In genomic region chr10:113920819-113921345, GRCh38 we compare ENCODE assay signal across 23 cellular contexts.
DNase-seq lines count a peak whose midpoint lies in the region; ATAC-seq, FAIRE-seq and TF ChIP-seq lines count a peak whose summit lies in the region.
"Had no signal": no experiment of that assay in that cellular context is flagged by ENCODE, and none has a peak within 500 bp of the region (broad histone marks: within the 10 kb centered on the region; RNA-seq: fewer than 3 reads in every experiment).

No MANE protein-coding gene starts in this region.

- TF ChIP-seq EP300 in HepG2 (IDR thresholded peaks at IDR 0.05; ENCODE audit: low read depth in 2 of 2, low read length in 2 of 2), result no peak
- no peak for TF ChIP-seq EP300 in HepG2 (CRISPR knock-in tag; IDR thresholded peaks at IDR 0.05; ENCODE audit: borderline replicate concordance)

- H3K9ac ChIP-seq in HepG2 (ENCODE audit: insufficient read depth, low read depth, low read length) (no peak overlapping the region), adipocyte (ENCODE audit: low read length) (no peak overlapping the region)

- H3K4me1 ChIP-seq in right lobe of liver (peaks cover 0 to 3% (median 2%) of the 10 kb centered on the region in 4 donors), HepG2 (ENCODE audit: insufficient read depth, low read length) (no peaks in the 10 kb centered on the region), adipocyte (ENCODE audit: control insufficient read depth, insufficient read depth, low read length) (no peaks in the 10 kb centered on the region)
- H3K4me1 ChIP-seq: BE2C, Caco-2, SJCRH30 had no signal

- no peak for TF ChIP-seq POLR2A in right lobe of liver (IDR thresholded peaks at IDR 0.05)
- no peak for TF ChIP-seq POLR2A in HepG2 (IDR thresholded peaks at IDR 0.05; ENCODE audit: insufficient read depth in 1 of 2, low read depth in 2 of 2, low read length in 2 of 2)

- no peak for TF ChIP-seq RAD21 in HepG2 (CRISPR knock-in tag; IDR thresholded peaks at IDR 0.05)

- no peaks in the 10 kb centered on the region for H4K20me1 ChIP-seq in HepG2 (ENCODE audit: insufficient read depth, low read length)

- no peak overlapping the region for H2AFZ ChIP-seq in HepG2 (ENCODE audit: low read length)
- H2AFZ ChIP-seq: GM23338, PC-9 had no signal

- H3K9me3 ChIP-seq in right lobe of liver (no peaks in the 10 kb centered on the region), HepG2 (ENCODE audit: low read length) (no peaks in the 10 kb centered on the region), adipocyte (ENCODE audit: control insufficient read depth, low read length) (peaks cover 10% of the 10 kb centered on the region)
- H3K9me3 ChIP-seq: BE2C, SJCRH30 had no signal

- no peaks in the 10 kb centered on the region for H3K79me2 ChIP-seq in HepG2 (ENCODE audit: insufficient read depth, low read length)

- FAIRE-seq in HepG2 (lab: Jason Lieb, UNC), result no peak
- peak; percentile 21 for FAIRE-seq in frontal cortex (lab: Jason Lieb, UNC)
- FAIRE-seq: GM12878, GM19239 had no signal

- ATAC-seq in right lobe of liver, result peak in 3 of 4 donors; percentile 53 to 76 (median 55)
- ATAC-seq in HepG2, result no peak
- no peak for ATAC-seq in HG02798 (IDR thresholded peaks at IDR 0.05; ENCODE audit: poor library complexity, unreplicated experiment)
- ATAC-seq: GM12878, GM23338, HCT116 had no signal

- H3K4me3 ChIP-seq in right lobe of liver (no peak overlapping the region), HepG2 (replicated peaks in 1 of 3; ENCODE audit: insufficient read depth in 1 of 3, low read depth in 2 of 3, low read length in 3 of 3) (no peak overlapping the region), adipocyte (ENCODE audit: low read length) (no peak overlapping the region)
- H3K4me3 ChIP-seq: GM12878, GM23338, PC-9, SJCRH30 had no signal

- no peaks in the 10 kb centered on the region for H3K36me3 ChIP-seq in right lobe of liver
- H3K36me3 ChIP-seq in HepG2 (replicated peaks in 1 of 2; ENCODE audit: control insufficient read depth in 1 of 2, insufficient read depth in 2 of 2, low read length in 2 of 2), result no peaks in the 10 kb centered on the region
- no peaks in the 10 kb centered on the region for H3K36me3 ChIP-seq in adipocyte (ENCODE audit: control insufficient read depth, insufficient read depth, low read length, severe bottlenecking)
- H3K36me3 ChIP-seq: BE2C had no signal

- H3K4me2 ChIP-seq in HepG2 (ENCODE audit: low read depth, low read length), result no peak overlapping the region
- H3K4me2 ChIP-seq: GM23338, PC-9 had no signal

- H3K27ac ChIP-seq in right lobe of liver (no peak overlapping the region), HepG2 (ENCODE audit: extremely low read length, insufficient read depth, low read length) (no peak overlapping the region)
- H3K27ac ChIP-seq: PC-9, SJCRH30 had no signal

- no peak for DNase-seq in right lobe of liver
- no peak for DNase-seq in HepG2 (ENCODE audit: low spot score)
- DNase-seq in adipocyte (ENCODE audit: low read depth), result peak; percentile 15
- DNase-seq in frontal cortex (ENCODE audit: low spot score in 2 of 2), result no peak
- DNase-seq in GM10248 (ENCODE audit: extremely low spot score), result no peak
- DNase-seq in NCI-H2196 (lab: John Stamatoyannopoulos, UW; ENCODE audit: unreplicated experiment), result no peak
- DNase-seq: BE2C; Caco-2; CD4-positive, CD25-positive, alpha-beta regulatory T cell; DMS153; GF-D8; KBM-7; NCI-H1417 treated with DMSO at 0.1 percent for 48 hours; NCI-H187 treated with DMSO at 0.1 percent for 48 hours; NCI-H226; NCI-H524 treated with DMSO at 0.1 percent for 48 hours; PC-9; SJCRH30 had no signal

- TF ChIP-seq CTCF in right lobe of liver (IDR thresholded peaks at IDR 0.05) (no peak), HepG2 (CRISPR knock-in tag; IDR thresholded peaks at IDR 0.05) (no peak), GM10248 (IDR thresholded peaks at IDR 0.05; ENCODE audit: control extremely low read depth, extremely low read depth, low read depth, missing control alignments) (no peak)

- BruUV-seq in HepG2 (replicated peaks; lab: Mats Ljungman, UMichigan), result no TSS peak

- intact Hi-C loops in right lobe of liver (cut with DNase I), result no loop called here
- intact Hi-C loops in HepG2 (cut with micrococcal nuclease; ENCODE audit: unreplicated experiment), result no loop called here

- H3K27me3 ChIP-seq in right lobe of liver (no peaks in the 10 kb centered on the region), HepG2 (ENCODE audit: control insufficient read depth in 1 of 2, insufficient read depth in 2 of 2, low read length in 2 of 2) (no peaks in the 10 kb centered on the region), adipocyte (replicated peaks; ENCODE audit: control insufficient read depth, insufficient read depth, low read length) (no peaks in the 10 kb centered on the region)
- H3K27me3 ChIP-seq: BE2C, SJCRH30 had no signal

- 12% methylated on average over 3 of the region's 3 CpGs for WGBS in right lobe of liver (ENCODE audit: insufficient coverage, low coverage, low lambda C conversion rate, missing lambda C conversion rate)
- 24% methylated on average over 3 of the region's 3 CpGs for WGBS in HepG2 (ENCODE audit: low lambda C conversion rate)

- POLR2A ChIA-PET in HepG2 (lab: Yijun Ruan, JAX) (no interaction called here), GM10248 (lab: Yijun Ruan, JAX) (no interaction called here)

- CTCF ChIA-PET in HepG2 (lab: Yijun Ruan, JAX; ENCODE audit: low intra/inter-chr PET ratio, low total read pairs), result no interaction called here
- CTCF ChIA-PET in GM10248 (lab: Yijun Ruan, JAX), result interaction anchor here (0.8 to 0.9 kb wide), 2 partner anchors 9 to 28 kb away, joined by 3 read pairs; no protein-coding TSS in a partner anchor

- in situ Hi-C loops in HepG2 (cut with HindIII; ENCODE audit: extremely low pct_ligation_motif_present, low pct_unique_long_range_greater_than_20kb), result no loop called here

TF ChIP-seq in HepG2, 621 proteins besides CTCF, POLR2A, EP300 and RAD21 (continues in another document):
- TF ChIP-seq ZNF609 (CRISPR knock-in tag; IDR thresholded peaks at IDR 0.05; ENCODE audit: borderline replicate concordance) (no peak), SALL1 (CRISPR knock-in tag; IDR thresholded peaks at IDR 0.05) (no peak), TRAFD1 (CRISPR knock-in tag; IDR thresholded peaks at IDR 0.05; ENCODE audit: borderline replicate concordance) (no peak), SMAD9 (CRISPR knock-in tag; IDR thresholded peaks at IDR 0.05) (no peak), HNF1B (CRISPR knock-in tag; IDR thresholded peaks at IDR 0.05) (no peak), PPARG (CRISPR knock-in tag; conservative IDR thresholded peaks at IDR 0.05) (no peak), NFATC3 (CRISPR knock-in tag; IDR thresholded peaks at IDR 0.05) (no peak), NFKB2 (CRISPR knock-in tag; IDR thresholded peaks at IDR 0.05; ENCODE audit: borderline replicate concordance) (no peak)

Comparison
In these comparisons a context has a peak if more than half of its experiments do, and no peak if none do; other contexts are left out.
1. ATAC-seq: peak in right lobe of liver (3 of 4); none in HepG2 (single experiment) and HG02798 (single experiment).